10 cellular contexts compared by ENCODE assay signal in genomic region chr19:58218899-58219298, GRCh38. TPM values are rescaled to one million over a fixed set of nuclear protein-coding genes. Genes with fewer than 3 reads are reported as not detected.
DNase-seq lines count a peak whose midpoint lies in the region; ATAC-seq and TF ChIP-seq lines count a peak whose summit lies in the region.
"Had no signal": no experiment of that assay in that cellular context is flagged by ENCODE, and none has a peak within 500 bp of the region (broad histone marks: within the 10 kb centered on the region; RNA-seq: fewer than 3 reads in every experiment).

No MANE protein-coding gene starts in this region.

- intact Hi-C loops in gastrocnemius medialis (cut with DNase I; ENCODE audit: low total_unique reads) = no loop called here
- intact Hi-C loops in head of caudate nucleus (cut with DNase I) = no loop called here

- CTCF ChIA-PET in activated naive CD4-positive, alpha-beta T cell treated with anti-CD3 and anti-CD28 coated beads, Interleukin-2, amount 10 ng/mL, durations not matched to agents 7 days and 5 days (lab: Charles Lee) = interaction anchor here (1.0 to 2.3 kb wide), 2 partner anchors 9 to 300 kb away, joined by 3 to 8 read pairs; partner anchors contain the start of gene ZNF544

- no peak overlapping the region for H3K27ac Mint-ChIP-seq in activated naive CD4-positive, alpha-beta T cell treated with anti-CD3 and anti-CD28 coated beads, Interleukin-2, amount 10 ng/mL, durations not matched to agents 7 days and 5 days
- H3K27ac Mint-ChIP-seq in osteocyte (ENCODE audit: unreplicated experiment) = no peak overlapping the region

- H3K9me3 Mint-ChIP-seq in activated naive CD4-positive, alpha-beta T cell treated with anti-CD3 and anti-CD28 coated beads, Interleukin-2, amount 10 ng/mL, durations not matched to agents 7 days and 5 days = peaks cover 47% of the 10 kb centered on the region
- peaks cover 38% of the 10 kb centered on the region for H3K9me3 Mint-ChIP-seq in osteocyte (ENCODE audit: unreplicated experiment)

- H3K27ac ChIP-seq in tibial nerve (no peak overlapping the region), gastrocnemius medialis (no peak overlapping the region)
- H3K27ac ChIP-seq: 22Rv1, parathyroid adenoma had no signal

- H3K4me3 ChIP-seq in tibial nerve (no peak overlapping the region), gastrocnemius medialis (no peak overlapping the region)

- no peak for TF ChIP-seq EP300 in tibial nerve (IDR thresholded peaks at IDR 0.05)

- TF ChIP-seq POLR2A in tibial nerve (IDR thresholded peaks at IDR 0.05) (no peak), gastrocnemius medialis (IDR thresholded peaks at IDR 0.05) (no peak)

- peak; percentile 6 for TF ChIP-seq CTCF in osteocyte (IDR thresholded peaks at IDR 0.05)
- no peak for TF ChIP-seq CTCF in tibial nerve (IDR thresholded peaks at IDR 0.05)
- peak in 1 of 5 experiments; percentile 19 for TF ChIP-seq CTCF in gastrocnemius medialis (IDR thresholded peaks at IDR 0.05 in 4 of 5, conservative IDR thresholded peaks at IDR 0.05 in 1 of 5)

- 47 to 62% methylated on average over 9 of the region's 9 CpGs for WGBS in tibial nerve, 2 donors

- DNase-seq in NCI-H146 (lab: John Stamatoyannopoulos, UW) (peak; percentile 10), NCI-H146 treated with DMSO at 0.1 percent for 48 hours (lab: John Stamatoyannopoulos, UW; ENCODE audit: unreplicated experiment) (no peak), NCI-H69 (lab: John Stamatoyannopoulos, UW) (peak; percentile 66), osteocyte (ENCODE audit: extremely low spot score, unreplicated experiment) (no peak), tibial nerve (ENCODE audit: low spot score in 2 of 2) (no peak), gastrocnemius medialis (no peak), head of caudate nucleus (no peak)
- DNase-seq in activated naive CD4-positive, alpha-beta T cell treated with anti-CD3 and anti-CD28 coated beads, Interleukin-2, amount 10 ng/mL, durations not matched to agents 7 days and 5 days = peak; percentile 61

- no peaks in the 10 kb centered on the region for H3K27me3 Mint-ChIP-seq in activated naive CD4-positive, alpha-beta T cell treated with anti-CD3 and anti-CD28 coated beads, Interleukin-2, amount 10 ng/mL, durations not matched to agents 7 days and 5 days
- no peaks in the 10 kb centered on the region for H3K27me3 Mint-ChIP-seq in osteocyte (ENCODE audit: unreplicated experiment)

- H3K27me3 ChIP-seq in tibial nerve = no peaks in the 10 kb centered on the region
- peaks cover 0 to 2% (median 0%) of the 10 kb centered on the region in 3 donors for H3K27me3 ChIP-seq in gastrocnemius medialis

- peaks cover 0 to 19% (median 0%) of the 10 kb centered on the region in 3 donors for H3K36me3 ChIP-seq in tibial nerve
- H3K36me3 ChIP-seq in gastrocnemius medialis = peaks cover 2% of the 10 kb centered on the region in 2 donors

- H3K36me3 Mint-ChIP-seq in activated naive CD4-positive, alpha-beta T cell treated with anti-CD3 and anti-CD28 coated beads, Interleukin-2, amount 10 ng/mL, durations not matched to agents 7 days and 5 days = peaks cover 12% of the 10 kb centered on the region
- H3K36me3 Mint-ChIP-seq in osteocyte (ENCODE audit: unreplicated experiment) = peaks cover 5% of the 10 kb centered on the region

- in situ Hi-C loops in gastrocnemius medialis (cut with MboI; ENCODE audit: low sequenced_read_pairs in 4 of 4) = no loop called here

- H3K4me1 ChIP-seq in tibial nerve = no peaks in the 10 kb centered on the region
- no peaks in the 10 kb centered on the region for H3K4me1 ChIP-seq in gastrocnemius medialis
- H3K4me1 ChIP-seq: parathyroid adenoma had no signal

- ATAC-seq in gastrocnemius medialis = no peak

- no peak overlapping the region for H3K4me3 Mint-ChIP-seq in activated naive CD4-positive, alpha-beta T cell treated with anti-CD3 and anti-CD28 coated beads, Interleukin-2, amount 10 ng/mL, durations not matched to agents 7 days and 5 days
- H3K4me3 Mint-ChIP-seq in osteocyte (ENCODE audit: unreplicated experiment) = no peak overlapping the region

- H3K9me3 ChIP-seq in tibial nerve = peaks cover 0 to 98% (median 43%) of the 10 kb centered on the region in 4 donors
- peaks cover 17 to 48% (median 30%) of the 10 kb centered on the region in 3 donors for H3K9me3 ChIP-seq in gastrocnemius medialis

- H3K4me1 Mint-ChIP-seq in activated naive CD4-positive, alpha-beta T cell treated with anti-CD3 and anti-CD28 coated beads, Interleukin-2, amount 10 ng/mL, durations not matched to agents 7 days and 5 days = no peaks in the 10 kb centered on the region
- H3K4me1 Mint-ChIP-seq in osteocyte (ENCODE audit: unreplicated experiment) = no peaks in the 10 kb centered on the region

RNA-seq across cellular contexts. Expression of gene ZNF544, which starts 9.8 kb away (rescaled TPM):
- total RNA-seq in osteocyte = 25.2 and 25.7 TPM in 2 replicates
- total RNA-seq in tibial nerve = 10 to 100 TPM; 35.2 to 55.2 (median 53.3) TPM
- total RNA-seq in gastrocnemius medialis = 1 to 10 TPM; 3.8 to 9.5 (median 6.0) TPM

RNA-seq across cellular contexts. Expression of gene ZNF274, which starts 36.0 kb away (rescaled TPM):
- total RNA-seq in osteocyte = 14.6 and 17.2 TPM in 2 replicates
- total RNA-seq in tibial nerve = 10 to 100 TPM; 27.3 to 38.8 (median 33.8) TPM
- total RNA-seq in gastrocnemius medialis = 10 to 100 TPM in 3 of 4 donors, 1 to 10 TPM in 1; 9.0 to 20.7 (median 13.4) TPM

RNA-seq across cellular contexts. Expression of gene ZNF8, which starts 59.9 kb away (rescaled TPM):
- total RNA-seq in osteocyte = 10.7 and 10.9 TPM in 2 replicates
- total RNA-seq in tibial nerve = 10 to 100 TPM in 1 of 4 donors, 1 to 10 TPM in 3; 8.0 to 11.2 (median 8.6) TPM
- total RNA-seq in gastrocnemius medialis = 1 to 10 TPM in 2 of 4 donors, under 1 TPM in 2; 0.78 to 2.1 (median 1.2) TPM

Comparison
In these comparisons a context has a peak if more than half of its experiments do, and no peak if none do; other contexts are left out.
1. DNase-seq: peak in NCI-H146 (single experiment), NCI-H69 (single experiment) and activated naive CD4-positive, alpha-beta T cell treated with anti-CD3 and anti-CD28 coated beads, Interleukin-2, amount 10 ng/mL, durations not matched to agents 7 days and 5 days (single experiment); none in NCI-H146 treated with DMSO at 0.1 percent for 48 hours (single experiment), osteocyte (single experiment), tibial nerve (0 of 2), gastrocnemius medialis (0 of 2) and head of caudate nucleus (0 of 42).